9 cellular contexts compared by ENCODE assay signal in the genomic region with DNA sequence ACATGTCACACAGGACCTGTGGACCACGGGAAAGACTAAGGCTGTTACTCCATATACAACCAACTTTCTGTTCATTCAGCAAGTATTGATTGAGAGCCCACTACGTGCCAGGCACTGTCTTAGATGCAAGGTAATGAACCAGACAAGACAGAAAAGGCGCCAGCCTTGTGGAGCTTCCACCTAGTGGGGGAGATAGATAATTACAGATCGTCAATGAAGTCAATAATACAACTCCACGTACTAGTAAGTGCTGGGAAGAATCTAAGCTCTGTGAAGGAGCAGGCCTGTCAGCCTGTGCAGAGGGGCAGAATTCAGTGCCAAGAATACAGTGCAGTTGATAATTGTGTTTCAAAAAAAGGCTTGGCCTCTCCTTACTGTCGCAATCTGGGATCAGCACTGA.
A peak's percentile ranks its signal among the peaks of the same experiment; 100 is the strongest.
DNase-seq lines count a peak whose midpoint lies in the region; ATAC-seq and TF ChIP-seq lines count a peak whose summit lies in the region.
"Had no signal": no experiment of that assay in that cellular context is flagged by ENCODE, and none has a peak within 500 bp of the region (broad histone marks: within the 10 kb centered on the region; RNA-seq: fewer than 3 reads in every experiment).

No MANE protein-coding gene starts in this region.

- H3K4me1 ChIP-seq in OCI-LY7 (ENCODE audit: insufficient read depth, low read length, poor library complexity, severe bottlenecking) (no peaks in the 10 kb centered on the region), gastrocnemius medialis (peaks cover 11 to 12% of the 10 kb centered on the region in 2 donors)

- TF ChIP-seq CTCF in OCI-LY7 (conservative IDR thresholded peaks at IDR 0.05; ENCODE audit: low read length) (peak; percentile 64), gastrocnemius medialis (IDR thresholded peaks at IDR 0.05 in 4 of 5, conservative IDR thresholded peaks at IDR 0.05 in 1 of 5) (peak in 4 of 5 experiments; percentile 31 to 50 (median 48))

- H3K9me3 ChIP-seq in OCI-LY7 (ENCODE audit: low read length), result no peaks in the 10 kb centered on the region
- H3K9me3 ChIP-seq in gastrocnemius medialis, result no peaks in the 10 kb centered on the region

- H3K4me2 ChIP-seq in OCI-LY7 (ENCODE audit: low read length), result no peak overlapping the region

- ATAC-seq in GM18867 (IDR thresholded peaks at IDR 0.05; ENCODE audit: unreplicated experiment), result peak; percentile 47
- peak; percentile 34 to 44 for ATAC-seq in gastrocnemius medialis
- no peak for ATAC-seq in GM21526 (IDR thresholded peaks at IDR 0.05; ENCODE audit: low FRiP score, unreplicated experiment)
- ATAC-seq in GM18502 (IDR thresholded peaks at IDR 0.05; ENCODE audit: poor library complexity, unreplicated experiment), result no peak

- H4K20me1 ChIP-seq in OCI-LY7 (ENCODE audit: insufficient read depth, low read length), result no peaks in the 10 kb centered on the region

- H3K9me2 ChIP-seq in OCI-LY7 (ENCODE audit: insufficient read depth, low read length), result no peaks in the 10 kb centered on the region

- H2AFZ ChIP-seq in OCI-LY7 (ENCODE audit: low read length), result no peak overlapping the region

- no peak for TF ChIP-seq POLR2A in gastrocnemius medialis (IDR thresholded peaks at IDR 0.05)

- H3K27me3 ChIP-seq in gastrocnemius medialis, result no peaks in the 10 kb centered on the region

- H3K36me3 ChIP-seq in OCI-LY7 (ENCODE audit: insufficient read depth, low read length) (no peaks in the 10 kb centered on the region), gastrocnemius medialis (peaks cover 0 to 11% of the 10 kb centered on the region in 2 donors)

- no peaks in the 10 kb centered on the region for H3K79me2 ChIP-seq in OCI-LY7 (ENCODE audit: insufficient read depth, low read depth, low read length)

- intact Hi-C loops in OCI-LY7 (cut with micrococcal nuclease; ENCODE audit: unreplicated experiment), result loop anchor here (10.0 kb wide), 1 partner anchor 332 kb away; no protein-coding TSS in a partner anchor
- intact Hi-C loops in gastrocnemius medialis (cut with DNase I; ENCODE audit: low total_unique reads), result loop anchor here (5.0 kb wide), 2 partner anchors 235 to 260 kb away; no protein-coding TSS in a partner anchor

- in situ Hi-C loops in gastrocnemius medialis (cut with MboI; ENCODE audit: low sequenced_read_pairs in 4 of 4), result loop anchor here (5.0 to 25.0 kb wide), 5 partner anchors 325 to 625 kb away; a partner anchor contains a TSS

- DNase-seq in OCI-LY7 (ENCODE audit: low spot score) (peak; percentile 14), fibroblast of the conjunctiva (ENCODE audit: low read depth) (peak; percentile 28), gastrocnemius medialis (no peak), foreskin melanocyte (no peak)
- DNase-seq in stimulated activated CD4-positive, alpha-beta T cell treated with anti-CD3 and anti-CD28 coated beads, Interleukin-12 subunit alpha, Interleukin-12 subunit beta, amount 100 ng/mL, for 4 hours, result no peak
- DNase-seq: activated effector memory CD4-positive, alpha-beta T cell treated with anti-CD3 and anti-CD28 coated beads, Interleukin-2, amount 50 U/mL, for 16 hours had no signal

- POLR2A ChIA-PET in OCI-LY7 (lab: Charles Lee), result interaction anchor here (0.6 to 0.7 kb wide), 4 partner anchors 93 to 257 kb away, joined by 3 read pairs; no protein-coding TSS in a partner anchor

- H3K27ac ChIP-seq in OCI-LY7 (ENCODE audit: low read depth, low read length, poor library complexity, severe bottlenecking) (no peak overlapping the region), gastrocnemius medialis (peak overlapping the region; percentile 27 to 53 (median 41))

- H3K4me3 ChIP-seq in OCI-LY7 (ENCODE audit: low read depth, low read length, poor library complexity, severe bottlenecking), result no peak overlapping the region
- H3K4me3 ChIP-seq in gastrocnemius medialis, result no peak overlapping the region

- BruUV-seq in OCI-LY7 (replicated peaks; lab: Mats Ljungman, UMichigan), result no TSS peak

- CTCF ChIA-PET in OCI-LY7 (lab: Charles Lee; ENCODE audit: unreplicated experiment), result no interaction called here

Comparison
In these comparisons a context has a peak if more than half of its experiments do, and no peak if none do; other contexts are left out.
1. ATAC-seq: peak in GM18867 (single experiment) and gastrocnemius medialis (2 of 2); none in GM21526 (single experiment) and GM18502 (single experiment).
2. DNase-seq: peak in OCI-LY7 (single experiment) and fibroblast of the conjunctiva (single experiment); none in gastrocnemius medialis (0 of 2), foreskin melanocyte (single experiment) and stimulated activated CD4-positive, alpha-beta T cell treated with anti-CD3 and anti-CD28 coated beads, Interleukin-12 subunit alpha, Interleukin-12 subunit beta, amount 100 ng/mL, for 4 hours (single experiment).